Comparison of ENCODE assay signal across 35 cellular contexts in genomic region chr17:58252141-58252540, GRCh38. TPM values are rescaled to one million over a fixed set of nuclear protein-coding genes. Genes with fewer than 3 reads are reported as not detected.
"Had no signal": no experiment of that assay in that cellular context is flagged by ENCODE, and none has a peak within 500 bp of the region (broad histone marks: within the 10 kb centered on the region; RNA-seq: fewer than 3 reads in every experiment).

No MANE protein-coding gene starts in this region.

- H3K27me3 Mint-ChIP-seq: activated naive CD4-positive, alpha-beta T cell treated with anti-CD3 and anti-CD28 coated beads, Interleukin-2, amount 50 U/mL, for 24 hours had no signal

- H2AFZ ChIP-seq: parathyroid adenoma had no signal

- H3K27ac ChIP-seq: breast epithelium, epithelial cell of prostate, esophagus squamous epithelium, parathyroid adenoma, psoas muscle, SK-N-MC, spleen, testis, transverse colon had no signal

- H3K36me3 Mint-ChIP-seq: activated naive CD4-positive, alpha-beta T cell treated with anti-CD3 and anti-CD28 coated beads, Interleukin-2, amount 50 U/mL, for 24 hours; mesothelial cell of epicardium; naive B cell had no signal

- H3K27me3 ChIP-seq: testis had no signal

- H3K27ac Mint-ChIP-seq: activated CD8-positive, alpha-beta T cell treated with anti-CD3 and anti-CD28 coated beads for 36 hours; activated naive CD8-positive, alpha-beta T cell treated with anti-CD3 and anti-CD28 coated beads, Interleukin-2, amount 50 U/mL, for 24 hours; dendritic cell treated with granulocyte-macrophage colony-stimulating factor and Interleukin-4, amounts not matched to agents 40 ng/mL and 50 ng/mL, for 4 days; mesothelial cell of epicardium; nephron progenitor cell; T-helper 17 cell had no signal

- H3K9ac ChIP-seq: parathyroid adenoma had no signal

- H3K4me3 ChIP-seq: breast epithelium, esophagus squamous epithelium, psoas muscle, SK-N-MC, spleen, testis, transverse colon had no signal

- H3K9me3 ChIP-seq: breast epithelium, esophagus squamous epithelium, psoas muscle, spleen, testis, transverse colon had no signal

- H3K79me2 ChIP-seq: parathyroid adenoma had no signal

- H3K9me3 Mint-ChIP-seq: activated CD8-positive, alpha-beta T cell treated with anti-CD3 and anti-CD28 coated beads for 36 hours; activated naive CD4-positive, alpha-beta T cell treated with anti-CD3 and anti-CD28 coated beads, Interleukin-2, amount 50 U/mL, for 24 hours; activated naive CD8-positive, alpha-beta T cell treated with anti-CD3 and anti-CD28 coated beads, Interleukin-2, amount 50 U/mL, for 24 hours; dendritic cell treated with granulocyte-macrophage colony-stimulating factor and Interleukin-4, amounts not matched to agents 40 ng/mL and 50 ng/mL, for 4 days; mesothelial cell of epicardium; naive B cell had no signal

- H3K4me1 Mint-ChIP-seq: mesothelial cell of epicardium, nephron progenitor cell had no signal

- FAIRE-seq: endometrium, keratinocyte, urothelium cell line had no signal

- ATAC-seq: activated CD8-positive, alpha-beta T cell treated with anti-CD3 and anti-CD28 coated beads for 36 hours; activated naive CD8-positive, alpha-beta T cell treated with anti-CD3 and anti-CD28 coated beads, Interleukin-2, amount 50 U/mL, for 24 hours; left cardiac atrium; left ventricle myocardium superior; psoas muscle; stimulated activated naive CD8-positive, alpha-beta T cell treated with anti-CD3 and anti-CD28 coated beads, Interleukin-15, Interleukin-2, amounts not matched to agents 100 U/mL and 50 U/mL, for 24 hours; T-helper 17 cell had no signal

- DNase-seq: activated CD4-positive, alpha-beta T cell treated with anti-CD3 and anti-CD28 coated beads, Interleukin-2, amount 50 U/mL, for 1 hour; activated CD4-positive, CD25-positive, alpha-beta regulatory T cell treated with anti-CD3 and anti-CD28 coated beads, Interleukin-2, amount 50 U/mL, for 72 hours; activated CD8-positive, alpha-beta T cell treated with anti-CD3 and anti-CD28 coated beads for 36 hours; activated gamma-delta T cell treated with Interleukin-2 at 50 U/mL for 16 hours; activated naive CD8-positive, alpha-beta T cell treated with anti-CD3 and anti-CD28 coated beads, Interleukin-2, amount 50 U/mL, for 24 hours; activated T-cell treated with anti-CD3 and anti-CD28 coated beads, Interleukin-2, amount 50 U/mL, for 1 hour; amygdala; central memory CD4-positive, alpha-beta T cell; effector CD4-positive, alpha-beta T cell; esophagus squamous epithelium; foreskin melanocyte; left cardiac atrium; left ventricle myocardium superior; mammary epithelial cell; naive B cell; nephron progenitor cell; nucleus accumbens; psoas muscle; spleen; stimulated activated naive CD8-positive, alpha-beta T cell treated with anti-CD3 and anti-CD28 coated beads, Interleukin-15, Interleukin-2, amounts not matched to agents 100 U/mL and 50 U/mL, for 24 hours; T-helper 17 cell; T1000; testis; transverse colon had no signal

- H3K4me3 Mint-ChIP-seq: activated CD8-positive, alpha-beta T cell treated with anti-CD3 and anti-CD28 coated beads for 36 hours; activated naive CD4-positive, alpha-beta T cell treated with anti-CD3 and anti-CD28 coated beads, Interleukin-2, amount 50 U/mL, for 24 hours; activated naive CD8-positive, alpha-beta T cell treated with anti-CD3 and anti-CD28 coated beads, Interleukin-2, amount 50 U/mL, for 24 hours; dendritic cell treated with granulocyte-macrophage colony-stimulating factor and Interleukin-4, amounts not matched to agents 40 ng/mL and 50 ng/mL, for 4 days; mesothelial cell of epicardium; nephron progenitor cell; T-helper 17 cell had no signal

- H3K4me1 ChIP-seq: breast epithelium, testis had no signal

- H3K36me3 ChIP-seq: breast epithelium, esophagus squamous epithelium, spleen, transverse colon had no signal

RNA-seq across cellular contexts. Expression of gene LPO, which starts 13.8 kb away (rescaled TPM):
- total RNA-seq: activated CD8-positive, alpha-beta T cell treated with anti-CD3 and anti-CD28 coated beads for 36 hours; glomerular endothelial cell; left cardiac atrium; left ventricle myocardium superior; mammary epithelial cell; psoas muscle; spleen; transverse colon had no signal
- polyA plus RNA-seq: keratinocyte, mammary epithelial cell had no signal

RNA-seq across cellular contexts. Expression of gene MPO, which starts 28.6 kb away (rescaled TPM):
- total RNA-seq: activated CD8-positive, alpha-beta T cell treated with anti-CD3 and anti-CD28 coated beads for 36 hours; esophagus squamous epithelium; mammary epithelial cell; mesothelial cell of epicardium; transverse colon had no signal
- polyA plus RNA-seq: keratinocyte, mammary epithelial cell had no signal

RNA-seq across cellular contexts. Expression of gene EPX, which starts 59.6 kb away (rescaled TPM):
- total RNA-seq: activated CD8-positive, alpha-beta T cell treated with anti-CD3 and anti-CD28 coated beads for 36 hours; breast epithelium; esophagus squamous epithelium; glomerular endothelial cell; left cardiac atrium; left ventricle myocardium superior; mammary epithelial cell; mesothelial cell of epicardium; T-helper 17 cell; testis; transverse colon had no signal
- polyA plus RNA-seq: keratinocyte, mammary epithelial cell, psoas muscle had no signal
